Comparison of ENCODE assay signal across 1 cellular context in the genomic region with DNA sequence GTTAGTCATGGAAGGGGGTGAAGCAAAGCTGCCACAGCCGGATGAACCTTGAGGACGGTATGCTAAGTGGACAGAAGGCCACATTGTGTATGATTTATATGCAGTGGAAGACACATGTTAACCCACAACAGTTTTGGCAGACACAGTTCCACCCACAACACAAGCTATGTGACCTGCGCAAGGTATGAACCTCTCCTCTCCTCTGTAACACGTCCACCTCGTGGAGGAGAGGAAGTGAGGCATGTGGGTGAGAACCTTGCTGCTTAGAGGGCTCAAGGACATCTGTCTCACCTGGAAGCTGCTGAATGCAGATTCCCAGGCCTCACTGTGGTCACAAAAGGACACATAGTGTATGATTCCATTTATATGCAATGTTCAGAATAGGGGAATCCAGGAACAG.
TF ChIP-seq lines count a peak whose summit lies in the region.

No MANE protein-coding gene starts in this region.

TF ChIP-seq in H1, 55 proteins besides CTCF, POLR2A, EP300 and RAD21:
- TF ChIP-seq BACH1 (IDR thresholded peaks at IDR 0.05; ENCODE audit: low read length) (no peak), BRCA1 (IDR thresholded peaks at IDR 0.05; ENCODE audit: low read depth, low read length) (no peak), TBP (IDR thresholded peaks at IDR 0.05; ENCODE audit: low read depth, low read length) (no peak), SP2 (IDR thresholded peaks at IDR 0.05; ENCODE audit: low read length) (no peak), GABPA (IDR thresholded peaks at IDR 0.05; ENCODE audit: borderline replicate concordance, insufficient read depth, low read length) (no peak), SIX5 (IDR thresholded peaks at IDR 0.05; ENCODE audit: low read depth, low read length) (no peak), RXRA (IDR thresholded peaks at IDR 0.05; ENCODE audit: insufficient read depth, low read depth, low read length) (no peak), POU5F1 (IDR thresholded peaks at IDR 0.05; ENCODE audit: low read depth, low read length) (no peak)
- TF ChIP-seq, protein P1, sequence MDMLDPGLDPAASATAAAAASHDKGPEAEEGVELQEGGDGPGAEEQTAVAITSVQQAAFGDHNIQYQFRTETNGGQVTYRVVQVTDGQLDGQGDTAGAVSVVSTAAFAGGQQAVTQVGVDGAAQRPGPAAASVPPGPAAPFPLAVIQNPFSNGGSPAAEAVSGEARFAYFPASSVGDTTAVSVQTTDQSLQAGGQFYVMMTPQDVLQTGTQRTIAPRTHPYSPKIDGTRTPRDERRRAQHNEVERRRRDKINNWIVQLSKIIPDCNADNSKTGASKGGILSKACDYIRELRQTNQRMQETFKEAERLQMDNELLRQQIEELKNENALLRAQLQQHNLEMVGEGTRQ (IDR thresholded peaks at IDR 0.05; ENCODE audit: low read length) = no peak
- TF ChIP-seq, protein P2, sequence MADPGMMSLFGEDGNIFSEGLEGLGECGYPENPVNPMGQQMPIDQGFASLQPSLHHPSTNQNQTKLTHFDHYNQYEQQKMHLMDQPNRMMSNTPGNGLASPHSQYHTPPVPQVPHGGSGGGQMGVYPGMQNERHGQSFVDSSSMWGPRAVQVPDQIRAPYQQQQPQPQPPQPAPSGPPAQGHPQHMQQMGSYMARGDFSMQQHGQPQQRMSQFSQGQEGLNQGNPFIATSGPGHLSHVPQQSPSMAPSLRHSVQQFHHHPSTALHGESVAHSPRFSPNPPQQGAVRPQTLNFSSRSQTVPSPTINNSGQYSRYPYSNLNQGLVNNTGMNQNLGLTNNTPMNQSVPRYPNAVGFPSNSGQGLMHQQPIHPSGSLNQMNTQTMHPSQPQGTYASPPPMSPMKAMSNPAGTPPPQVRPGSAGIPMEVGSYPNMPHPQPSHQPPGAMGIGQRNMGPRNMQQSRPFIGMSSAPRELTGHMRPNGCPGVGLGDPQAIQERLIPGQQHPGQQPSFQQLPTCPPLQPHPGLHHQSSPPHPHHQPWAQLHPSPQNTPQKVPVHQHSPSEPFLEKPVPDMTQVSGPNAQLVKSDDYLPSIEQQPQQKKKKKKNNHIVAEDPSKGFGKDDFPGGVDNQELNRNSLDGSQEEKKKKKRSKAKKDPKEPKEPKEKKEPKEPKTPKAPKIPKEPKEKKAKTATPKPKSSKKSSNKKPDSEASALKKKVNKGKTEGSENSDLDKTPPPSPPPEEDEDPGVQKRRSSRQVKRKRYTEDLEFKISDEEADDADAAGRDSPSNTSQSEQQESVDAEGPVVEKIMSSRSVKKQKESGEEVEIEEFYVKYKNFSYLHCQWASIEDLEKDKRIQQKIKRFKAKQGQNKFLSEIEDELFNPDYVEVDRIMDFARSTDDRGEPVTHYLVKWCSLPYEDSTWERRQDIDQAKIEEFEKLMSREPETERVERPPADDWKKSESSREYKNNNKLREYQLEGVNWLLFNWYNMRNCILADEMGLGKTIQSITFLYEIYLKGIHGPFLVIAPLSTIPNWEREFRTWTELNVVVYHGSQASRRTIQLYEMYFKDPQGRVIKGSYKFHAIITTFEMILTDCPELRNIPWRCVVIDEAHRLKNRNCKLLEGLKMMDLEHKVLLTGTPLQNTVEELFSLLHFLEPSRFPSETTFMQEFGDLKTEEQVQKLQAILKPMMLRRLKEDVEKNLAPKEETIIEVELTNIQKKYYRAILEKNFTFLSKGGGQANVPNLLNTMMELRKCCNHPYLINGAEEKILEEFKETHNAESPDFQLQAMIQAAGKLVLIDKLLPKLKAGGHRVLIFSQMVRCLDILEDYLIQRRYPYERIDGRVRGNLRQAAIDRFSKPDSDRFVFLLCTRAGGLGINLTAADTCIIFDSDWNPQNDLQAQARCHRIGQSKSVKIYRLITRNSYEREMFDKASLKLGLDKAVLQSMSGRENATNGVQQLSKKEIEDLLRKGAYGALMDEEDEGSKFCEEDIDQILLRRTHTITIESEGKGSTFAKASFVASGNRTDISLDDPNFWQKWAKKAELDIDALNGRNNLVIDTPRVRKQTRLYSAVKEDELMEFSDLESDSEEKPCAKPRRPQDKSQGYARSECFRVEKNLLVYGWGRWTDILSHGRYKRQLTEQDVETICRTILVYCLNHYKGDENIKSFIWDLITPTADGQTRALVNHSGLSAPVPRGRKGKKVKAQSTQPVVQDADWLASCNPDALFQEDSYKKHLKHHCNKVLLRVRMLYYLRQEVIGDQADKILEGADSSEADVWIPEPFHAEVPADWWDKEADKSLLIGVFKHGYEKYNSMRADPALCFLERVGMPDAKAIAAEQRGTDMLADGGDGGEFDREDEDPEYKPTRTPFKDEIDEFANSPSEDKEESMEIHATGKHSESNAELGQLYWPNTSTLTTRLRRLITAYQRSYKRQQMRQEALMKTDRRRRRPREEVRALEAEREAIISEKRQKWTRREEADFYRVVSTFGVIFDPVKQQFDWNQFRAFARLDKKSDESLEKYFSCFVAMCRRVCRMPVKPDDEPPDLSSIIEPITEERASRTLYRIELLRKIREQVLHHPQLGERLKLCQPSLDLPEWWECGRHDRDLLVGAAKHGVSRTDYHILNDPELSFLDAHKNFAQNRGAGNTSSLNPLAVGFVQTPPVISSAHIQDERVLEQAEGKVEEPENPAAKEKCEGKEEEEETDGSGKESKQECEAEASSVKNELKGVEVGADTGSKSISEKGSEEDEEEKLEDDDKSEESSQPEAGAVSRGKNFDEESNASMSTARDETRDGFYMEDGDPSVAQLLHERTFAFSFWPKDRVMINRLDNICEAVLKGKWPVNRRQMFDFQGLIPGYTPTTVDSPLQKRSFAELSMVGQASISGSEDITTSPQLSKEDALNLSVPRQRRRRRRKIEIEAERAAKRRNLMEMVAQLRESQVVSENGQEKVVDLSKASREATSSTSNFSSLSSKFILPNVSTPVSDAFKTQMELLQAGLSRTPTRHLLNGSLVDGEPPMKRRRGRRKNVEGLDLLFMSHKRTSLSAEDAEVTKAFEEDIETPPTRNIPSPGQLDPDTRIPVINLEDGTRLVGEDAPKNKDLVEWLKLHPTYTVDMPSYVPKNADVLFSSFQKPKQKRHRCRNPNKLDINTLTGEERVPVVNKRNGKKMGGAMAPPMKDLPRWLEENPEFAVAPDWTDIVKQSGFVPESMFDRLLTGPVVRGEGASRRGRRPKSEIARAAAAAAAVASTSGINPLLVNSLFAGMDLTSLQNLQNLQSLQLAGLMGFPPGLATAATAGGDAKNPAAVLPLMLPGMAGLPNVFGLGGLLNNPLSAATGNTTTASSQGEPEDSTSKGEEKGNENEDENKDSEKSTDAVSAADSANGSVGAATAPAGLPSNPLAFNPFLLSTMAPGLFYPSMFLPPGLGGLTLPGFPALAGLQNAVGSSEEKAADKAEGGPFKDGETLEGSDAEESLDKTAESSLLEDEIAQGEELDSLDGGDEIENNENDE (IDR thresholded peaks at IDR 0.05; ENCODE audit: insufficient replicate concordance, low read length) = no peak
